Comparison of ENCODE assay signal across 34 cellular contexts in genomic region chr11:90323289-90323688, GRCh38.
"Had no signal": no experiment of that assay in that cellular context is flagged by ENCODE, and none has a peak within 500 bp of the region (broad histone marks: within the 10 kb centered on the region; RNA-seq: fewer than 3 reads in every experiment).

No MANE protein-coding gene starts in this region.

- H3K4me3 ChIP-seq: adrenal gland, ascending aorta, body of pancreas, breast epithelium, cardiac muscle cell had no signal

- H3K4me1 ChIP-seq: adrenal gland, ascending aorta, body of pancreas had no signal

- ATAC-seq: activated naive CD4-positive, alpha-beta T cell treated with anti-CD3 and anti-CD28 coated beads, Interleukin-2, amount 50 U/mL, for 72 hours; activated naive CD8-positive, alpha-beta T cell treated with anti-CD3 and anti-CD28 coated beads, Interleukin-2, amount 50 U/mL, for 24 hours; activated T-cell treated with anti-CD3 and anti-CD28 coated beads, Interleukin-2, amount 50 U/mL, for 4 hours; activated T-cell treated with anti-CD3 and anti-CD28 coated beads, Interleukin-2, amount 50 U/mL, for 72 hours; activated T-helper 17 cell treated with anti-CD3 and anti-CD28 coated beads, Interleukin-2, amount 50 U/mL, for 72 hours; body of pancreas had no signal

- H3K27ac ChIP-seq: adrenal gland, ascending aorta, body of pancreas, brain microvascular endothelial cell, breast epithelium, cardiac muscle cell had no signal

- FAIRE-seq: astrocyte, bronchial epithelial cell had no signal

- H3K36me3 ChIP-seq: adrenal gland, ascending aorta, brain microvascular endothelial cell, breast epithelium, cardiac muscle cell had no signal

- H3K9me3 ChIP-seq: adrenal gland, ascending aorta, body of pancreas, breast epithelium had no signal

- DNase-seq: activated effector memory CD4-positive, alpha-beta T cell treated with anti-CD3 and anti-CD28 coated beads, Interleukin-2, amount 50 U/mL, for 16 hours; activated effector memory CD4-positive, alpha-beta T cell treated with Interleukin-2 at 50 U/mL for 16 hours; activated gamma-delta T cell; activated gamma-delta T cell treated with Interleukin-2 at 50 U/mL for 16 hours; activated naive CD4-positive, alpha-beta T cell; activated naive CD4-positive, alpha-beta T cell treated with anti-CD3 and anti-CD28 coated beads for 36 hours; activated naive CD4-positive, alpha-beta T cell treated with anti-CD3 and anti-CD28 coated beads, Interleukin-2, amount 10 ng/mL, durations not matched to agents 7 days and 5 days; activated naive CD4-positive, alpha-beta T cell treated with anti-CD3 and anti-CD28 coated beads, Interleukin-2, amount 50 U/mL, for 16 hours; activated naive CD4-positive, alpha-beta T cell treated with Interleukin-2 at 50 U/mL for 16 hours; activated naive CD8-positive, alpha-beta T cell treated with anti-CD3 and anti-CD28 coated beads for 36 hours; activated naive CD8-positive, alpha-beta T cell treated with anti-CD3 and anti-CD28 coated beads, Interleukin-2, amount 10 ng/mL, durations not matched to agents 7 days and 5 days; activated naive CD8-positive, alpha-beta T cell treated with anti-CD3 and anti-CD28 coated beads, Interleukin-2, amount 50 U/mL, for 24 hours; activated T-cell treated with anti-CD3 and anti-CD28 coated beads, Interleukin-2, amount 50 U/mL, for 1 hour; activated T-cell treated with anti-CD3 and anti-CD28 coated beads, Interleukin-2, amount 50 U/mL, for 24 hours; activated T-cell treated with anti-CD3 and anti-CD28 coated beads, Interleukin-2, amount 50 U/mL, for 4 hours; activated T-cell treated with anti-CD3 and anti-CD28 coated beads, Interleukin-2, amount 50 U/mL, for 48 hours; activated T-cell treated with anti-CD3 and anti-CD28 coated beads, Interleukin-2, amount 50 U/mL, for 72 hours; adrenal gland; amniotic stem cell; amygdala; anterior cingulate cortex; aorta; body of pancreas; brain microvascular endothelial cell; caudate nucleus; central memory CD4-positive, alpha-beta T cell; cerebellar nuclear complex had no signal

- H3K27me3 ChIP-seq: adrenal gland, ascending aorta, body of pancreas, brain microvascular endothelial cell, breast epithelium, cardiac muscle cell had no signal
